ENCODE assay signal across 10 cellular contexts in genomic region chr14:102930753-102931579, GRCh38. TPM values are rescaled to one million over a fixed set of nuclear protein-coding genes. Genes with fewer than 3 reads are reported as not detected.
A peak's percentile ranks its signal among the peaks of the same experiment; 100 is the strongest.
DNase-seq lines count a peak whose midpoint lies in the region; ATAC-seq and TF ChIP-seq lines count a peak whose summit lies in the region.
"Had no signal": no experiment of that assay in that cellular context is flagged by ENCODE, and none has a peak within 500 bp of the region (broad histone marks: within the 10 kb centered on the region; RNA-seq: fewer than 3 reads in every experiment).

No MANE protein-coding gene starts in this region.

- no peak for TF ChIP-seq CTCF in ascending aorta (IDR thresholded peaks at IDR 0.05)

- no peaks in the 10 kb centered on the region for H3K9me3 ChIP-seq in ascending aorta

- H3K4me3 ChIP-seq in ascending aorta, result peak overlapping the region; percentile 44 to 57

- H3K4me1 ChIP-seq in ascending aorta, result peaks cover 19 to 23% of the 10 kb centered on the region in 2 donors

- H3K36me3 ChIP-seq in ascending aorta, result peaks cover 5 to 23% of the 10 kb centered on the region in 2 donors

- DNase-seq in ACHN (peak; percentile 59), HT1080 (ENCODE audit: low read depth) (peak; percentile 23), ascending aorta (ENCODE audit: low spot score in 2 of 2) (no peak), left colon (peak in 1 of 2 donors; percentile 62), NCI-H226 (no peak), SHP77 treated with DMSO at 0.1 percent for 48 hours (lab: John Stamatoyannopoulos, UW) (no peak)
- no peak for DNase-seq in central memory CD4-positive, alpha-beta T cell
- DNase-seq: CD8-positive, alpha-beta T cell; effector CD4-positive, alpha-beta T cell had no signal

- intact Hi-C loops in ascending aorta (cut with DNase I), result no loop called here
- intact Hi-C loops in left colon (cut with DNase I, micrococcal nuclease), result no loop called here

- H3K27ac ChIP-seq in ascending aorta, result no peak overlapping the region

- in situ Hi-C loops in ACHN (cut with HindIII; ENCODE audit: low pct_ligation_motif_present, low pct_unique_long_range_greater_than_20kb, low sequenced_read_pairs), result no loop called here

- peak; percentile 10 for ATAC-seq in left colon
- ATAC-seq in GM18873 (IDR thresholded peaks at IDR 0.05; ENCODE audit: low FRiP score, unreplicated experiment), result no peak
- ATAC-seq: CD8-positive, alpha-beta T cell had no signal

- H3K27me3 ChIP-seq in ascending aorta, result peaks cover 26% of the 10 kb centered on the region

RNA-seq across cellular contexts. Expression of gene AMN, which starts 8.5 kb away (rescaled TPM):
- total RNA-seq in HT1080 (2014; rRNA removed; shearing (Covaris generic)), result not detected in 2 replicates
- not detected in 2 replicates for polyA plus RNA-seq in HT1080 (2015; cell fraction: cytosol; rRNA removed)
- 0.05 and 0.37 TPM in 2 replicates for polyA plus RNA-seq in HT1080 (2015; cell fraction: nucleus; rRNA removed)
- total RNA-seq in ascending aorta (0.32 TPM), left colon (100 to 1,000 TPM; 186 to 331 TPM)

Comparison
In these comparisons a context has a peak if more than half of its experiments do, and no peak if none do; other contexts are left out.
1. DNase-seq: peak in ACHN (single experiment) and HT1080 (single experiment); none in ascending aorta (0 of 2), NCI-H226 (single experiment), central memory CD4-positive, alpha-beta T cell (single experiment) and SHP77 treated with DMSO at 0.1 percent for 48 hours (single experiment).
2. RNA of gene AMN, which starts 8.5 kb away (total RNA-seq): 186 to 331 TPM in left colon; 0.32 TPM in ascending aorta (single experiment) and not detected in HT1080; every median in the first group is over 100 times any median in the second.